Comparison of ENCODE assay signal across 8 cellular contexts in the genomic region with DNA sequence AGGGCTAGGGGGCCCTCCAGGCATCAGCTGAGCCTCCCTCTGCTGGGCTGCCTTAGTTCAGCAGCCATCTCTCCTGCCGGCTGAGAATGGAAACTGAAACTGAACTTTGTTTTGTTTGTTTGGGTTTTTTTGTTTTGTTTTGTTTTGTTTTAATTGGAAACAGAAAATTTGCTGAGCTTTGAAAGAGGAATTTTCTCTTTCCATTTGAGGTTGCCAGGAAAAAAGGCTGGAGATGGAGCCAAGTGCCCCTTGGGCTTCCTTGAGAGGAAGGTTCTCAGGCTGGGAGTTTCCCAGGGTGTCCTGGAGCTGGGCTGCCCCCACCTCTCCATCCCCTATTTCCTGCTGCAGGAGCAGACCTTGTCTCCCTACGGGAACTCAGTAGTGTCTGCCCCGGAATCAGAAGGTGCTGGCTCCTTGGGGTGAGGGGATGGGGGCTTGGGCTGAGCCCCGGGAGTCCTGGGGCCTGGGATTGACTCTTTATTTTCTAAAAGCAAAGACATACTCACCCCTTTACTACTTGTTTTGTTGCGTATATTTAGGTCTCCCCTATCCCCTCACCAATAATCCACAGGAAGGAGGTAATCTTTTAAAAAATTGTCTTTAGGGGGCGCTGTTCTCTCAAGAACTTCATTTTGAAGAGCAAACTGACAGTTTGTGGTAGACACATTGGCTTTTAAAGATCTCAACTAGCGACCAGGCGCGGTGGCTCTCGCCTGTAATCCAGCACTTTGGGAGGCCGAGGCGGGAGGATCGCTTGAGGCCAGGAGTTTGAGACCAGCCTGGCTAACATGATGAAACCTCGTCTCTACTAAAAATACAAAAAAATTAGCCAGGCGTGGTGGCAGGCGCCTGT. TPM values are rescaled to one million over a fixed set of nuclear protein-coding genes. Genes with fewer than 3 reads are reported as not detected.
DNase-seq lines count a peak whose midpoint lies in the region; ATAC-seq and TF ChIP-seq lines count a peak whose summit lies in the region.

No MANE protein-coding gene starts in this region.

- H3K9me3 ChIP-seq in liver (ENCODE audit: control insufficient read depth in 4 of 4, low read length in 3 of 4): no peaks in the 10 kb centered on the region

- no peaks in the 10 kb centered on the region for H3K36me3 ChIP-seq in liver (ENCODE audit: control insufficient read depth in 4 of 4, insufficient read depth in 3 of 4, low read depth in 1 of 4, low read length in 3 of 4)

- peak overlapping the region; percentile 0 to 74 for H3K9ac ChIP-seq in liver (ENCODE audit: low read depth in 1 of 2, low read length in 2 of 2)

- ATAC-seq in HG02642 (IDR thresholded peaks at IDR 0.05; ENCODE audit: poor library complexity, unreplicated experiment): peak; percentile 75
- peak; percentile 88 to 90 for ATAC-seq in activated CD4-positive, CD25-positive, alpha-beta regulatory T cell treated with anti-CD3 and anti-CD28 coated beads, Interleukin-2, amount 50 U/mL, for 24 hours
- peak; percentile 91 to 97 for ATAC-seq in stimulated activated naive B cell treated with anti-CD40 and anti-IgM and Interleukin-4, amounts not matched to agents 10 μg/mL and 1 μg/mL and 100 μg/mL, for 72 hours (replicated peaks)

- H3K4me1 Mint-ChIP-seq in stimulated activated naive B cell treated with anti-CD40 and anti-IgM and Interleukin-4, amounts not matched to agents 10 μg/mL and 1 μg/mL and 100 μg/mL, for 72 hours: peaks cover 6 to 17% of the 10 kb centered on the region in 2 donors

- H3K36me3 Mint-ChIP-seq in stimulated activated naive B cell treated with anti-CD40 and anti-IgM and Interleukin-4, amounts not matched to agents 10 μg/mL and 1 μg/mL and 100 μg/mL, for 72 hours: no peaks in the 10 kb centered on the region

- peak overlapping the region; percentile 80 to 82 for H3K4me3 Mint-ChIP-seq in stimulated activated naive B cell treated with anti-CD40 and anti-IgM and Interleukin-4, amounts not matched to agents 10 μg/mL and 1 μg/mL and 100 μg/mL, for 72 hours

- TF ChIP-seq CTCF in coronary artery (IDR thresholded peaks at IDR 0.05) (no peak), liver (IDR thresholded peaks at IDR 0.05; ENCODE audit: low read depth, low read length, missing input control) (peak; percentile 62)

- H3K27ac ChIP-seq in coronary artery (no peak overlapping the region), liver (ENCODE audit: low read depth in 1 of 2, low read length in 2 of 2) (peak overlapping the region; percentile 64 to 90)

- H3K4me3 ChIP-seq in coronary artery (peak overlapping the region; percentile 61), liver (ENCODE audit: low read depth in 1 of 3, low read length in 3 of 3) (peak overlapping the region; percentile 23 to 72 (median 43))

- H3K27ac Mint-ChIP-seq in stimulated activated naive B cell treated with anti-CD40 and anti-IgM and Interleukin-4, amounts not matched to agents 10 μg/mL and 1 μg/mL and 100 μg/mL, for 72 hours: peak overlapping the region; percentile 91

- peaks cover 0 to 7% (median 0%) of the 10 kb centered on the region in 4 donors for H3K4me1 ChIP-seq in liver (ENCODE audit: control insufficient read depth in 4 of 4, insufficient read depth in 4 of 4, low read length in 3 of 4)

- no peaks in the 10 kb centered on the region for H3K27me3 Mint-ChIP-seq in stimulated activated naive B cell treated with anti-CD40 and anti-IgM and Interleukin-4, amounts not matched to agents 10 μg/mL and 1 μg/mL and 100 μg/mL, for 72 hours

- H3K9me3 Mint-ChIP-seq in stimulated activated naive B cell treated with anti-CD40 and anti-IgM and Interleukin-4, amounts not matched to agents 10 μg/mL and 1 μg/mL and 100 μg/mL, for 72 hours: no peaks in the 10 kb centered on the region

- peak; percentile 59 to 71 for TF ChIP-seq RAD21 in liver (IDR thresholded peaks at IDR 0.05)

- H3K27me3 ChIP-seq in liver (ENCODE audit: control insufficient read depth in 4 of 4, insufficient read depth in 4 of 4, low read length in 3 of 4): no peaks in the 10 kb centered on the region

- peak; percentile 31 for DNase-seq in stimulated activated CD4-positive, alpha-beta T cell treated with anti-CD3 and anti-CD28 coated beads, Interleukin-12 subunit alpha, Interleukin-12 subunit beta, amount 100 ng/mL, for 4 hours
- DNase-seq in stimulated activated CD4-positive, alpha-beta T cell treated with anti-CD3 and anti-CD28 coated beads, Interleukin-2, amount 100 ng/mL, for 48 hours: no peak
- peak; percentile 5 for DNase-seq in NCI-H1092 treated with DMSO at 0.1 percent for 48 hours (lab: John Stamatoyannopoulos, UW)
- DNase-seq in coronary artery (ENCODE audit: low spot score): no peak
- DNase-seq in stimulated activated naive B cell treated with anti-CD40 and anti-IgM and Interleukin-4, amounts not matched to agents 10 μg/mL and 1 μg/mL and 100 μg/mL, for 72 hours: peak; percentile 41

- WGBS in liver: 47% methylated on average over 16 of the region's 16 CpGs

TF ChIP-seq in liver, 16 proteins besides CTCF, POLR2A, EP300 and RAD21:
- TF ChIP-seq SP1 (IDR thresholded peaks at IDR 0.05) (no peak), RXRA (IDR thresholded peaks at IDR 0.05) (peak in 1 of 2 donors; percentile 12), TAF1 (conservative IDR thresholded peaks at IDR 0.05) (no peak), HNF4A (conservative IDR thresholded peaks at IDR 0.05) (peak; percentile 37 to 60), FOXA1 (IDR thresholded peaks at IDR 0.05) (no peak), NR2F2 (IDR thresholded peaks at IDR 0.05) (peak; percentile 57), GABPA (IDR thresholded peaks at IDR 0.05 in 1 of 2, conservative IDR thresholded peaks at IDR 0.05 in 1 of 2) (no peak), HNF4G (IDR thresholded peaks at IDR 0.05) (no peak), FOXA2 (IDR thresholded peaks at IDR 0.05) (no peak), YY1 (IDR thresholded peaks at IDR 0.05) (peak; percentile 84), JUND (IDR thresholded peaks at IDR 0.05) (no peak), EGR1 (IDR thresholded peaks at IDR 0.05; ENCODE audit: low read depth in 2 of 2) (no peak)
- TF ChIP-seq, protein P1, sequence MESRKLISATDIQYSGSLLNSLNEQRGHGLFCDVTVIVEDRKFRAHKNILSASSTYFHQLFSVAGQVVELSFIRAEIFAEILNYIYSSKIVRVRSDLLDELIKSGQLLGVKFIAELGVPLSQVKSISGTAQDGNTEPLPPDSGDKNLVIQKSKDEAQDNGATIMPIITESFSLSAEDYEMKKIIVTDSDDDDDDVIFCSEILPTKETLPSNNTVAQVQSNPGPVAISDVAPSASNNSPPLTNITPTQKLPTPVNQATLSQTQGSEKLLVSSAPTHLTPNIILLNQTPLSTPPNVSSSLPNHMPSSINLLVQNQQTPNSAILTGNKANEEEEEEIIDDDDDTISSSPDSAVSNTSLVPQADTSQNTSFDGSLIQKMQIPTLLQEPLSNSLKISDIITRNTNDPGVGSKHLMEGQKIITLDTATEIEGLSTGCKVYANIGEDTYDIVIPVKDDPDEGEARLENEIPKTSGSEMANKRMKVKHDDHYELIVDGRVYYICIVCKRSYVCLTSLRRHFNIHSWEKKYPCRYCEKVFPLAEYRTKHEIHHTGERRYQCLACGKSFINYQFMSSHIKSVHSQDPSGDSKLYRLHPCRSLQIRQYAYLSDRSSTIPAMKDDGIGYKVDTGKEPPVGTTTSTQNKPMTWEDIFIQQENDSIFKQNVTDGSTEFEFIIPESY (IDR thresholded peaks at IDR 0.05): no peak
- TF ChIP-seq, protein P2, sequence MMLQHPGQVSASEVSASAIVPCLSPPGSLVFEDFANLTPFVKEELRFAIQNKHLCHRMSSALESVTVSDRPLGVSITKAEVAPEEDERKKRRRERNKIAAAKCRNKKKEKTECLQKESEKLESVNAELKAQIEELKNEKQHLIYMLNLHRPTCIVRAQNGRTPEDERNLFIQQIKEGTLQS (IDR thresholded peaks at IDR 0.05): peak; percentile 6
- TF ChIP-seq, protein P3, sequence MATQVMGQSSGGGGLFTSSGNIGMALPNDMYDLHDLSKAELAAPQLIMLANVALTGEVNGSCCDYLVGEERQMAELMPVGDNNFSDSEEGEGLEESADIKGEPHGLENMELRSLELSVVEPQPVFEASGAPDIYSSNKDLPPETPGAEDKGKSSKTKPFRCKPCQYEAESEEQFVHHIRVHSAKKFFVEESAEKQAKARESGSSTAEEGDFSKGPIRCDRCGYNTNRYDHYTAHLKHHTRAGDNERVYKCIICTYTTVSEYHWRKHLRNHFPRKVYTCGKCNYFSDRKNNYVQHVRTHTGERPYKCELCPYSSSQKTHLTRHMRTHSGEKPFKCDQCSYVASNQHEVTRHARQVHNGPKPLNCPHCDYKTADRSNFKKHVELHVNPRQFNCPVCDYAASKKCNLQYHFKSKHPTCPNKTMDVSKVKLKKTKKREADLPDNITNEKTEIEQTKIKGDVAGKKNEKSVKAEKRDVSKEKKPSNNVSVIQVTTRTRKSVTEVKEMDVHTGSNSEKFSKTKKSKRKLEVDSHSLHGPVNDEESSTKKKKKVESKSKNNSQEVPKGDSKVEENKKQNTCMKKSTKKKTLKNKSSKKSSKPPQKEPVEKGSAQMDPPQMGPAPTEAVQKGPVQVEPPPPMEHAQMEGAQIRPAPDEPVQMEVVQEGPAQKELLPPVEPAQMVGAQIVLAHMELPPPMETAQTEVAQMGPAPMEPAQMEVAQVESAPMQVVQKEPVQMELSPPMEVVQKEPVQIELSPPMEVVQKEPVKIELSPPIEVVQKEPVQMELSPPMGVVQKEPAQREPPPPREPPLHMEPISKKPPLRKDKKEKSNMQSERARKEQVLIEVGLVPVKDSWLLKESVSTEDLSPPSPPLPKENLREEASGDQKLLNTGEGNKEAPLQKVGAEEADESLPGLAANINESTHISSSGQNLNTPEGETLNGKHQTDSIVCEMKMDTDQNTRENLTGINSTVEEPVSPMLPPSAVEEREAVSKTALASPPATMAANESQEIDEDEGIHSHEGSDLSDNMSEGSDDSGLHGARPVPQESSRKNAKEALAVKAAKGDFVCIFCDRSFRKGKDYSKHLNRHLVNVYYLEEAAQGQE (IDR thresholded peaks at IDR 0.05): no peak
- TF ChIP-seq, protein P4, sequence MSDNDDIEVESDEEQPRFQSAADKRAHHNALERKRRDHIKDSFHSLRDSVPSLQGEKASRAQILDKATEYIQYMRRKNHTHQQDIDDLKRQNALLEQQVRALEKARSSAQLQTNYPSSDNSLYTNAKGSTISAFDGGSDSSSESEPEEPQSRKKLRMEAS (IDR thresholded peaks at IDR 0.05): no peak

RNA-seq across cellular contexts. Expression of a gene that starts 21.3 kb away (rescaled TPM):
- 1 to 10 TPM in 1 of 2 donors, under 1 TPM in 1; 0.89 to 2.5 TPM for total RNA-seq in liver
- 1 to 10 TPM; 3.7 to 4.5 TPM for polyA plus RNA-seq in liver

RNA-seq across cellular contexts. Expression of a gene that starts 44.1 kb away (rescaled TPM):
- total RNA-seq in liver: 1 to 10 TPM; 6.8 to 7.3 TPM
- polyA plus RNA-seq in liver: 1 to 10 TPM; 7.8 to 8.2 TPM

Comparison
In these comparisons a context has a peak if more than half of its experiments do, and no peak if none do; other contexts are left out.
1. DNase-seq: peak in stimulated activated CD4-positive, alpha-beta T cell treated with anti-CD3 and anti-CD28 coated beads, Interleukin-12 subunit alpha, Interleukin-12 subunit beta, amount 100 ng/mL, for 4 hours (single experiment), NCI-H1092 treated with DMSO at 0.1 percent for 48 hours (single experiment) and stimulated activated naive B cell treated with anti-CD40 and anti-IgM and Interleukin-4, amounts not matched to agents 10 μg/mL and 1 μg/mL and 100 μg/mL, for 72 hours (single experiment); none in stimulated activated CD4-positive, alpha-beta T cell treated with anti-CD3 and anti-CD28 coated beads, Interleukin-2, amount 100 ng/mL, for 48 hours (0 of 2) and coronary artery (single experiment).
2. H3K27ac ChIP-seq: peak in liver (2 of 2); none in coronary artery (0 of 2).
3. Peak in every context shown above with its lines, with median percentiles within 50 percentile points of each other: ATAC-seq.